Comparison of ENCODE assay signal across 8 cellular contexts in the genomic region with DNA sequence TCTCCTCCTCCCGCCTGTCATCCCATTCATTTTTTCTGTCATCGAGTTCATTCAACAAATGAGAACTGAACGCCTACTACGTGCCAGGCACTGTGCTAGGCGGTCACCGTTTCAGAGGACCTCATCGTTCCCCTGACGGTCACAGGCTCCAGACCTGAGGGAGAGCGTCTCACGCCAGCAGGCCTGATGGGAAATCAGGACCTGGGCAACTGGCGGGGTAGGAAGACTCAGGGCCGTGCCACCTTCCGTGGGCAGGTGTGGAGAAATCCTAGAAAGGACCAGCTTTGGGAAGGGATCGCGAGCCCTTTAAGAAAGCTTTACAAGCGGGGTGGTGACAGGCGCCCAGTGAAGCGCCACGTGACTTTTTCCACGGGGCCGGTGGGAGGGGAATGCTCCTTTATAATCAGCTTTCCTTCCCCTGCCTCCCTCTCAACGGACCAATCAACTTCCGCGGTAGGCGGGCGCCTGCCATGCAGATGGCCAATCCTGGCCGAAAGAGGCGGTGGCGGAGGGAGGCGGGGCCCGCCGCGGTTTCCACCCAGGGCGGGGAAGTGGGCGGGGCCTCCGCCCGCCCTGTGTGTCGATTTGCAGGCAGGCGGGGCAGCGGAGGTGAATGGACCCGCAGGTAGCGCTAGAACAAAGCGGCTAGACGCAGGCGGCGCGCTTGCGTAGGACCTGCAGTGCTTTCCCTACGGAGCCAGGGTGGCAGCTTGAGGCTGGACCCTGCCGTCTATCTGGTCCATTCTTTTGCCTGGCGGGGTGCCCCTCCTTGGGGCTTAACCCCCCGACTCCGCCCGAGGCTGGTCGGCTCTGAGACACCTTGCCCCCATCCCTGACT. TPM values are rescaled to one million over a fixed set of nuclear protein-coding genes. Genes with fewer than 3 reads are reported as not detected.
DNase-seq lines count a peak whose midpoint lies in the region; ATAC-seq and TF ChIP-seq lines count a peak whose summit lies in the region.

No MANE protein-coding gene starts in this region.

- H3K27me3 Mint-ChIP-seq in activated T-cell treated with anti-CD3 and anti-CD28 coated beads, Interleukin-2, amount 50 U/mL, for 24 hours, result no peaks in the 10 kb centered on the region

- intact Hi-C loops in PC-3 (cut with micrococcal nuclease), result loop anchor here (1.0 to 10.0 kb wide), 5 partner anchors 72 to 220 kb away; a partner anchor contains a TSS
- intact Hi-C loops in mucosa of descending colon (cut with DNase I, micrococcal nuclease), result no loop called here

- peak overlapping the region; percentile 97 for H3K27ac Mint-ChIP-seq in activated T-cell treated with anti-CD3 and anti-CD28 coated beads, Interleukin-2, amount 50 U/mL, for 24 hours

- no peaks in the 10 kb centered on the region for H3K27me3 ChIP-seq in PC-3 (ENCODE audit: low read length)

- TF ChIP-seq CTCF in PC-3 (conservative IDR thresholded peaks at IDR 0.05; ENCODE audit: low read depth, low read length) (no peak), epithelial cell of proximal tubule (conservative IDR thresholded peaks at IDR 0.05; ENCODE audit: low read depth, low read length) (no peak), mucosa of descending colon (IDR thresholded peaks at IDR 0.05) (peak; percentile 10)

- H3K9me2 ChIP-seq in PC-3 (replicated peaks; ENCODE audit: low read length), result no peaks in the 10 kb centered on the region

- CTCF ChIA-PET in PC-3 (lab: Charles Lee), result interaction anchor here (0.6 to 1.2 kb wide), 5 partner anchors 13 to 180 kb away, joined by 3 to 13 read pairs (median 5); a partner anchor contains a TSS

- ATAC-seq in GM21717 (IDR thresholded peaks at IDR 0.05; ENCODE audit: unreplicated experiment) (peak; percentile 67), PC-3 (peak; percentile 73), mucosa of descending colon (peak; percentile 90)

- H3K4me2 ChIP-seq in PC-3 (ENCODE audit: low read length), result peak overlapping the region; percentile 95

- H2AFZ ChIP-seq in PC-3 (ENCODE audit: low read length), result peak overlapping the region; percentile 87

- H3F3A ChIP-seq in PC-3 (ENCODE audit: low read length, unreplicated experiment), result no peaks in the 10 kb centered on the region

- peak overlapping the region; percentile 88 for H3K4me3 Mint-ChIP-seq in activated T-cell treated with anti-CD3 and anti-CD28 coated beads, Interleukin-2, amount 50 U/mL, for 24 hours

- peaks cover 39% of the 10 kb centered on the region for H3K79me2 ChIP-seq in PC-3 (ENCODE audit: low read length)

- peak overlapping the region; percentile 75 for H3K9ac ChIP-seq in PC-3 (ENCODE audit: low read length)

- POLR2A ChIA-PET in PC-3 (lab: Charles Lee; ENCODE audit: unreplicated experiment), result interaction anchor here (0.7 to 1.3 kb wide), 4 partner anchors 11 to 558 kb away, joined by 4 to 19 read pairs (median 6); a partner anchor contains a TSS

- H3K36me3 ChIP-seq in PC-3 (ENCODE audit: low read depth, low read length), result peaks cover 15% of the 10 kb centered on the region
- no peaks in the 10 kb centered on the region for H3K36me3 ChIP-seq in mucosa of descending colon (ENCODE audit: low read depth)

- H3K9me3 Mint-ChIP-seq in activated T-cell treated with anti-CD3 and anti-CD28 coated beads, Interleukin-2, amount 50 U/mL, for 24 hours, result no peaks in the 10 kb centered on the region

- peak; percentile 94 for DNase-seq in DMS53 (lab: John Stamatoyannopoulos, UW)
- peak; percentile 98 for DNase-seq in Jurkat, Clone E6-1 (ENCODE audit: low read depth, low spot score)
- DNase-seq in PC-3, result peak; percentile 100
- DNase-seq in activated T-cell treated with anti-CD3 and anti-CD28 coated beads, Interleukin-2, amount 50 U/mL, for 24 hours, result peak; percentile 100
- DNase-seq in epithelial cell of proximal tubule (ENCODE audit: low read depth), result peak; percentile 85
- peak; percentile 99 to 100 (median 100) for DNase-seq in mucosa of descending colon
- peak; percentile 96 to 99 for DNase-seq in stimulated activated CD8-positive, alpha-beta memory T cell treated with anti-CD3 and anti-CD28 coated beads, Interleukin-4, amount 100 ng/mL, for 1 hour (ENCODE audit: low read depth in 2 of 2, low spot score in 1 of 2)

- H3K4me1 ChIP-seq in PC-3 (ENCODE audit: insufficient read depth, low read length), result peaks cover 40% of the 10 kb centered on the region
- peaks cover 38% of the 10 kb centered on the region for H3K4me1 ChIP-seq in mucosa of descending colon (ENCODE audit: low read depth)

- peak overlapping the region; percentile 55 for H3K27ac ChIP-seq in PC-3 (ENCODE audit: low read length)

- peak overlapping the region; percentile 67 for H3K4me3 ChIP-seq in Jurkat, Clone E6-1 (ENCODE audit: low read length)
- peak overlapping the region; percentile 70 for H3K4me3 ChIP-seq in PC-3 (ENCODE audit: low read length)
- peak overlapping the region; percentile 73 for H3K4me3 ChIP-seq in epithelial cell of proximal tubule (ENCODE audit: low read depth, low read length)
- peak overlapping the region; percentile 7 for H3K4me3 ChIP-seq in mucosa of descending colon

- H3K4me1 Mint-ChIP-seq in activated T-cell treated with anti-CD3 and anti-CD28 coated beads, Interleukin-2, amount 50 U/mL, for 24 hours (ENCODE audit: low read depth), result peaks cover 35% of the 10 kb centered on the region

- H3K36me3 Mint-ChIP-seq in activated T-cell treated with anti-CD3 and anti-CD28 coated beads, Interleukin-2, amount 50 U/mL, for 24 hours (ENCODE audit: low read depth), result peaks cover 38% of the 10 kb centered on the region

- H4K20me1 ChIP-seq in PC-3 (ENCODE audit: low read length), result peaks cover 10% of the 10 kb centered on the region

- H3K9me3 ChIP-seq in PC-3 (ENCODE audit: low read length), result no peaks in the 10 kb centered on the region
- no peaks in the 10 kb centered on the region for H3K9me3 ChIP-seq in mucosa of descending colon

- BruUV-seq in PC-3 (replicated peaks; lab: Mats Ljungman, UMichigan), result no TSS peak

RNA-seq across cellular contexts. Expression of a gene that starts 0.8 kb away (rescaled TPM):
- polyA plus RNA-seq in Jurkat, Clone E6-1 (2012; ENCODE audit: insufficient read depth, insufficient read length), result 12.6 TPM
- 40.9 and 51.1 TPM in 2 replicates for total RNA-seq in PC-3 (2014; rRNA removed)
- total RNA-seq in epithelial cell of proximal tubule, result 23.7 and 25.9 TPM in 2 replicates
- 10 to 100 TPM in 1 of 3 donors, 1 to 10 TPM in 2; 6.9 to 12.3 (median 8.0) TPM for total RNA-seq in mucosa of descending colon

Comparison
In these comparisons a context has a peak if more than half of its experiments do, and no peak if none do; other contexts are left out.
1. Peak in every context shown above with its lines: DNase-seq, ATAC-seq, H3K4me3 ChIP-seq and H3K27ac ChIP-seq.
2. H3K4me3 ChIP-seq: peak in every context shown above with its lines; median percentile 73 in epithelial cell of proximal tubule; 70 in PC-3; 67 in Jurkat, Clone E6-1; 7 in mucosa of descending colon.